In genomic region chr21:37082375-37082774, GRCh38 we compare ENCODE assay signal across 32 cellular contexts.
"Had no signal": no experiment of that assay in that cellular context is flagged by ENCODE, and none has a peak within 500 bp of the region (broad histone marks: within the 10 kb centered on the region; RNA-seq: fewer than 3 reads in every experiment).

No MANE protein-coding gene starts in this region.

- ATAC-seq: activated CD8-positive, alpha-beta memory T cell treated with anti-CD3 and anti-CD28 coated beads, Interleukin-2, amount 10 ng/mL, durations not matched to agents 7 days and 5 days; activated naive CD8-positive, alpha-beta T cell treated with anti-CD3 and anti-CD28 coated beads, Interleukin-2, amount 50 U/mL, for 24 hours; Panc1 had no signal

- H3K9ac ChIP-seq: KMS-11 had no signal

- H3K27ac ChIP-seq: KMS-11, WERI-Rb-1 had no signal

- FAIRE-seq: bronchial epithelial cell had no signal

- DNase-seq: activated CD4-positive, alpha-beta memory T cell treated with anti-CD3 and anti-CD28 coated beads, Interleukin-2, amount 10 ng/mL, durations not matched to agents 7 days and 5 days; activated CD4-positive, alpha-beta T cell treated with anti-CD3 and anti-CD28 coated beads for 1 hour; activated CD4-positive, alpha-beta T cell treated with anti-CD3 and anti-CD28 coated beads for 48 hours; activated CD4-positive, CD25-positive, alpha-beta regulatory T cell; activated CD8-positive, alpha-beta memory T cell treated with anti-CD3 and anti-CD28 coated beads for 24 hours; activated CD8-positive, alpha-beta memory T cell treated with anti-CD3 and anti-CD28 coated beads, Interleukin-2, amount 10 ng/mL, durations not matched to agents 7 days and 5 days; activated CD8-positive, alpha-beta memory T cell treated with anti-CD3 and anti-CD28 coated beads, Interleukin-2, amount 50 U/mL, for 48 hours; activated effector memory CD4-positive, alpha-beta T cell treated with Interleukin-2 at 50 U/mL for 16 hours; activated naive CD4-positive, alpha-beta T cell treated with anti-CD3 and anti-CD28 coated beads, Interleukin-2, amount 10 ng/mL, durations not matched to agents 7 days and 5 days; activated naive CD8-positive, alpha-beta T cell treated with anti-CD3 and anti-CD28 coated beads, Interleukin-2, amount 50 U/mL, for 24 hours; activated T-cell treated with anti-CD3 and anti-CD28 coated beads, Interleukin-2, amount 50 U/mL, for 48 hours; anterior cingulate cortex; caudate nucleus; NCI-H1092 treated with DMSO at 0.1 percent for 48 hours; NCI-H1417; NCI-H146; NCI-H187; NCI-H2029 treated with DMSO at 0.1 percent for 48 hours; NCI-H2107; NCI-H2171; NCI-H510A treated with DMSO at 0.1 percent for 48 hours; NCI-H526 treated with DMSO at 0.1 percent for 48 hours; NCI-H774; RPMI8226; SW 1271; T-helper 1 cell; T-helper 2 cell; T-helper 9 cell; WERI-Rb-1 had no signal

- H3K4me2 ChIP-seq: KMS-11 had no signal
